12 cellular contexts compared by ENCODE assay signal in the genomic region with DNA sequence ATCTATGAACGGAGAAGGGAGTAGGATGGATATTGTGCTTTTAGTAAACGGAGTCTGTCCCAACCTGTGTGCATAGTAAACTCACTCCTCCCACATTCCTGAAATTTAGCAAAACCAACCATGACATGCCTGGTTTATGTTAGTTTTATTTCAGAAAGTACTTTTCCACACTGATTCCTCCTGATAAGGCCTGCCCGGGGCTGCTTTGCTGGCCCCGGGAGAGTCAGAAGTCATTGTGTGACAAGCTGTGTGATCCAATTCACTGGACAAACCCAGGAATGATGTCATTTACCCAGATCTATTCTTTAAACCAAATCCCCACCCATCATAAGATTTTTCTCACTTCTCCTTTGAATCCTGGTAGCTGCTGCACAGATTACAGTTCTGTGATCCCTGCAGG.
DNase-seq lines count a peak whose midpoint lies in the region; ATAC-seq, FAIRE-seq and TF ChIP-seq lines count a peak whose summit lies in the region.
"Had no signal": no experiment of that assay in that cellular context is flagged by ENCODE, and none has a peak within 500 bp of the region (broad histone marks: within the 10 kb centered on the region; RNA-seq: fewer than 3 reads in every experiment).

No MANE protein-coding gene starts in this region.

- CTCF ChIA-PET in endothelial cell of umbilical vein (lab: Charles Lee): no interaction called here
- CTCF ChIA-PET in HepG2 (lab: Yijun Ruan, JAX; ENCODE audit: low intra/inter-chr PET ratio, low total read pairs): no interaction called here

- H3K79me2 ChIP-seq in endothelial cell of umbilical vein (ENCODE audit: control insufficient read depth, insufficient read depth, low read length) (no peaks in the 10 kb centered on the region), HepG2 (ENCODE audit: insufficient read depth, low read length) (no peaks in the 10 kb centered on the region)

- H2AFZ ChIP-seq in endothelial cell of umbilical vein (ENCODE audit: low read depth, low read length) (no peak overlapping the region), HepG2 (ENCODE audit: low read length) (no peak overlapping the region)

- in situ Hi-C loops in HepG2 (cut with HindIII; ENCODE audit: extremely low pct_ligation_motif_present, low pct_unique_long_range_greater_than_20kb): loop anchor here (25.0 kb wide), 1 partner anchor 102 kb away; a partner anchor contains a TSS
- in situ Hi-C loops in G401 (cut with HindIII; ENCODE audit: low sequenced_read_pairs): no loop called here

- intact Hi-C loops in endothelial cell of umbilical vein (cut with micrococcal nuclease) (loop anchor here (5.0 kb wide), 1 partner anchor 52 kb away; no protein-coding TSS in a partner anchor), HepG2 (cut with micrococcal nuclease; ENCODE audit: unreplicated experiment) (no loop called here)

- H3K9me3 ChIP-seq in endothelial cell of umbilical vein (replicated peaks; ENCODE audit: control insufficient read depth, insufficient read depth, low read length): no peaks in the 10 kb centered on the region
- H3K9me3 ChIP-seq in HepG2 (ENCODE audit: low read length): no peaks in the 10 kb centered on the region
- no peaks in the 10 kb centered on the region for H3K9me3 ChIP-seq in thymus (ENCODE audit: control insufficient read depth)
- H3K9me3 ChIP-seq: MG63 had no signal

- no peaks in the 10 kb centered on the region for H3K9me1 ChIP-seq in endothelial cell of umbilical vein (replicated peaks; ENCODE audit: control insufficient read depth, extremely low read depth, insufficient read depth, low read length)

- TF ChIP-seq EP300 in HepG2 (IDR thresholded peaks at IDR 0.05; ENCODE audit: low read depth in 2 of 2, low read length in 2 of 2) (peak in 1 of 2 experiments; percentile 43; a peak in 1 of 4 replicates), HepG2 (CRISPR knock-in tag; IDR thresholded peaks at IDR 0.05; ENCODE audit: borderline replicate concordance) (no peak)

- DNase-seq in NCI-H69 (lab: John Stamatoyannopoulos, UW) (peak; percentile 55), endothelial cell of umbilical vein (ENCODE audit: low read depth, low spot score) (peak; percentile 28), HepG2 (ENCODE audit: low spot score) (peak; percentile 43), G401 (ENCODE audit: low spot score) (no peak), H7 (no peak)
- DNase-seq: activated CD4-positive, alpha-beta memory T cell treated with anti-CD3 and anti-CD28 coated beads, Interleukin-2, amount 10 ng/mL, durations not matched to agents 7 days and 5 days; MG63; stimulated activated CD4-positive, alpha-beta T cell treated with anti-CD3 and anti-CD28 coated beads, Interleukin-2, amount 100 ng/mL, for 24 hours had no signal

- H4K20me1 ChIP-seq in endothelial cell of umbilical vein (replicated peaks; ENCODE audit: control insufficient read depth, extremely low read depth, insufficient read depth, low read length) (no peaks in the 10 kb centered on the region), HepG2 (ENCODE audit: insufficient read depth, low read length) (no peaks in the 10 kb centered on the region)

- WGBS in HepG2 (ENCODE audit: low lambda C conversion rate): 4% methylated on average over 4 of the region's 4 CpGs
- WGBS in thymus: 91% methylated on average over 4 of the region's 4 CpGs

- no peak overlapping the region for H3K27ac ChIP-seq in endothelial cell of umbilical vein (ENCODE audit: insufficient read depth, low read depth, low read length)
- H3K27ac ChIP-seq in HepG2 (ENCODE audit: extremely low read length, insufficient read depth, low read length): no peak overlapping the region
- peak overlapping the region; percentile 46 for H3K27ac ChIP-seq in thymus (ENCODE audit: low read depth)

- H3K4me2 ChIP-seq in endothelial cell of umbilical vein (ENCODE audit: insufficient read depth, low read length): no peak overlapping the region
- H3K4me2 ChIP-seq in HepG2 (ENCODE audit: low read depth, low read length): no peak overlapping the region

- dilution Hi-C loops in endothelial cell of umbilical vein (cut with MboI; ENCODE audit: extremely low pct_ligation_motif_present, low sequenced_read_pairs): no loop called here

- ATAC-seq in HepG2: peak; percentile 80
- ATAC-seq in GM21360 (IDR thresholded peaks at IDR 0.05; ENCODE audit: unreplicated experiment): no peak
- no peak for ATAC-seq in GM19467 (IDR thresholded peaks at IDR 0.05; ENCODE audit: unreplicated experiment)
- ATAC-seq: Panc1 had no signal

- H3K9ac ChIP-seq in endothelial cell of umbilical vein (replicated peaks; ENCODE audit: extremely low read depth, insufficient read depth, low read length): no peak overlapping the region
- no peak overlapping the region for H3K9ac ChIP-seq in HepG2 (ENCODE audit: insufficient read depth, low read depth, low read length)

- TF ChIP-seq POLR2A in endothelial cell of umbilical vein (IDR thresholded peaks at IDR 0.05; ENCODE audit: low read depth, low read length) (no peak), HepG2 (IDR thresholded peaks at IDR 0.05; ENCODE audit: insufficient read depth in 1 of 2, low read depth in 2 of 2, low read length in 2 of 2) (no peak)

- TF ChIP-seq RAD21 in HepG2 (CRISPR knock-in tag; IDR thresholded peaks at IDR 0.05): no peak

- H3K4me3 ChIP-seq in endothelial cell of umbilical vein (replicated peaks in 1 of 3; ENCODE audit: insufficient read depth in 1 of 3, low read depth in 1 of 3, low read length in 3 of 3) (no peak overlapping the region), HepG2 (replicated peaks in 1 of 3; ENCODE audit: insufficient read depth in 1 of 3, low read depth in 2 of 3, low read length in 3 of 3) (no peak overlapping the region), thymus (ENCODE audit: low read length) (no peak overlapping the region), H7 (ENCODE audit: insufficient read depth, low read depth, low read length) (no peak overlapping the region)
- H3K4me3 ChIP-seq: MG63 had no signal

- H3K27me3 ChIP-seq in endothelial cell of umbilical vein (ENCODE audit: control insufficient read depth in 2 of 2, insufficient read depth in 2 of 2, low read length in 2 of 2): no peaks in the 10 kb centered on the region
- H3K27me3 ChIP-seq in HepG2 (ENCODE audit: control insufficient read depth in 1 of 2, insufficient read depth in 2 of 2, low read length in 2 of 2): peaks cover 0 to 2% of the 10 kb centered on the region in 2 experiments; a peak in 1 of 5 replicates
- H3K27me3 ChIP-seq in thymus (ENCODE audit: control insufficient read depth, insufficient read depth): no peaks in the 10 kb centered on the region
- no peaks in the 10 kb centered on the region for H3K27me3 ChIP-seq in H7 (ENCODE audit: control insufficient read depth, insufficient read depth, low read length)
- H3K27me3 ChIP-seq: MG63 had no signal

- POLR2A ChIA-PET in endothelial cell of umbilical vein (lab: Charles Lee) (no interaction called here), HepG2 (lab: Yijun Ruan, JAX) (no interaction called here)

- no TSS peak for BruUV-seq in endothelial cell of umbilical vein (replicated peaks; lab: Mats Ljungman, UMichigan)
- BruUV-seq in HepG2 (replicated peaks; lab: Mats Ljungman, UMichigan): no TSS peak

- TF ChIP-seq CTCF in endothelial cell of umbilical vein (IDR thresholded peaks at IDR 0.05; ENCODE audit: extremely low read depth in 1 of 2, insufficient read depth in 1 of 2, low read depth in 1 of 2, low read length in 2 of 2) (no peak), HepG2 (CRISPR knock-in tag; IDR thresholded peaks at IDR 0.05) (no peak)

- FAIRE-seq in endothelial cell of umbilical vein (lab: Jason Lieb, UNC) (no peak), HepG2 (lab: Jason Lieb, UNC) (no peak)

- H3K36me3 ChIP-seq in endothelial cell of umbilical vein (ENCODE audit: control insufficient read depth in 2 of 2, extremely low read depth in 1 of 2, insufficient read depth in 2 of 2, low read length in 2 of 2) (no peaks in the 10 kb centered on the region), HepG2 (replicated peaks in 1 of 2; ENCODE audit: control insufficient read depth in 1 of 2, insufficient read depth in 2 of 2, low read length in 2 of 2) (no peaks in the 10 kb centered on the region), thymus (ENCODE audit: control insufficient read depth, insufficient read depth) (no peaks in the 10 kb centered on the region), H7 (replicated peaks; ENCODE audit: control insufficient read depth, insufficient read depth, low read length) (no peaks in the 10 kb centered on the region)
- H3K36me3 ChIP-seq: MG63 had no signal

- no peaks in the 10 kb centered on the region for H3K4me1 ChIP-seq in endothelial cell of umbilical vein (ENCODE audit: control insufficient read depth, extremely low read depth, insufficient read depth, low read length)
- H3K4me1 ChIP-seq in HepG2 (ENCODE audit: insufficient read depth, low read length): peaks cover 27% of the 10 kb centered on the region
- no peaks in the 10 kb centered on the region for H3K4me1 ChIP-seq in thymus (ENCODE audit: control insufficient read depth, insufficient read depth, low read length)

TF ChIP-seq in endothelial cell of umbilical vein, 7 proteins besides CTCF, POLR2A, EP300 and RAD21:
- TF ChIP-seq, protein P1, sequence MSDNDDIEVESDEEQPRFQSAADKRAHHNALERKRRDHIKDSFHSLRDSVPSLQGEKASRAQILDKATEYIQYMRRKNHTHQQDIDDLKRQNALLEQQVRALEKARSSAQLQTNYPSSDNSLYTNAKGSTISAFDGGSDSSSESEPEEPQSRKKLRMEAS (IDR thresholded peaks at IDR 0.05; ENCODE audit: insufficient read depth, insufficient read length): no peak

TF ChIP-seq in HepG2, 621 proteins besides CTCF, POLR2A, EP300 and RAD21 (continues in another document):
- TF ChIP-seq ZNF589 (CRISPR knock-in tag; conservative IDR thresholded peaks at IDR 0.05): no peak
- TF ChIP-seq JUND (CRISPR knock-in tag; IDR thresholded peaks at IDR 0.05): no peak
- TF ChIP-seq HOXA7 (CRISPR knock-in tag; IDR thresholded peaks at IDR 0.05): no peak
- TF ChIP-seq ZNF496 (CRISPR knock-in tag; IDR thresholded peaks at IDR 0.05; ENCODE audit: insufficient replicate concordance): no peak
- TF ChIP-seq ZNF670 (CRISPR knock-in tag; IDR thresholded peaks at IDR 0.05; ENCODE audit: borderline replicate concordance): no peak
- no peak for TF ChIP-seq ZNF605 (CRISPR knock-in tag; IDR thresholded peaks at IDR 0.05)
- TF ChIP-seq BCL6 (CRISPR knock-in tag; IDR thresholded peaks at IDR 0.05): 0 out of 2 replicates have a peak, but pooled peaks have one; percentile 20
- 0 out of 2 replicates have a peak, but pooled peaks have one; percentile 11 for TF ChIP-seq NR2F6 (IDR thresholded peaks at IDR 0.05)
- TF ChIP-seq NR2F6 (CRISPR knock-in tag; IDR thresholded peaks at IDR 0.05): no peak
- peak; percentile 15; the same call in 1 of the 2 replicates for TF ChIP-seq CREM (IDR thresholded peaks at IDR 0.05)
- no peak for TF ChIP-seq CREM (CRISPR knock-in tag; IDR thresholded peaks at IDR 0.05)

Comparison
In these comparisons a context has a peak if more than half of its experiments do, and no peak if none do; other contexts are left out.
1. DNase-seq: peak in NCI-H69 (single experiment), endothelial cell of umbilical vein (single experiment) and HepG2 (single experiment); none in G401 (single experiment) and H7 (single experiment).